In genomic region chr6:153131037-153131981, GRCh38 we compare ENCODE assay signal across 8 cellular contexts. TPM values are rescaled to one million over a fixed set of nuclear protein-coding genes. Genes with fewer than 3 reads are reported as not detected.
DNase-seq lines count a peak whose midpoint lies in the region; ATAC-seq and TF ChIP-seq lines count a peak whose summit lies in the region.

A gene with protein sequence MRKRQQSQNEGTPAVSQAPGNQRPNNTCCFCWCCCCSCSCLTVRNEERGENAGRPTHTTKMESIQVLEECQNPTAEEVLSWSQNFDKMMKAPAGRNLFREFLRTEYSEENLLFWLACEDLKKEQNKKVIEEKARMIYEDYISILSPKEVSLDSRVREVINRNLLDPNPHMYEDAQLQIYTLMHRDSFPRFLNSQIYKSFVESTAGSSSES (minus strand): TSS chr6:153131282. CDS start chr6:153044018, 87,264 bp downstream.

- H3K9me3 ChIP-seq in uterus = no peaks in the 10 kb centered on the region

- ATAC-seq in HG02938 (IDR thresholded peaks at IDR 0.05; ENCODE audit: unreplicated experiment) = peak; percentile 38
- ATAC-seq in foreskin keratinocyte = peak; percentile 74

- H3K27ac ChIP-seq in foreskin keratinocyte (no peak within 1 kb of the TSS), uterus (peak within 1 kb of the TSS; percentile 80)

- H3K36me3 ChIP-seq in uterus = no peaks in the 10 kb centered on the region

- peaks cover 15% of the 10 kb centered on the region for H3K4me1 Mint-ChIP-seq in activated T-helper 1 cell treated with anti-CD3 and anti-CD28 coated beads, Interleukin-12 subunit alpha, Interleukin-12 subunit beta, Interleukin-2, Interleukin-4 antibody, amounts not matched to agents 30 ng/mL and 10 ng/mL and 1 ng/mL, durations not matched to agents 14 hours and 24 hours and 36 hours (ENCODE audit: low read depth)
- H3K4me1 Mint-ChIP-seq in nephron = peaks cover 10% of the 10 kb centered on the region

- H3K36me3 Mint-ChIP-seq in activated T-helper 1 cell treated with anti-CD3 and anti-CD28 coated beads, Interleukin-12 subunit alpha, Interleukin-12 subunit beta, Interleukin-2, Interleukin-4 antibody, amounts not matched to agents 30 ng/mL and 10 ng/mL and 1 ng/mL, durations not matched to agents 14 hours and 24 hours and 36 hours (ENCODE audit: low read depth) = peaks cover 2% of the 10 kb centered on the region
- no peaks in the 10 kb centered on the region for H3K36me3 Mint-ChIP-seq in nephron (ENCODE audit: low read depth)

- no peaks in the 10 kb centered on the region for H3K4me1 ChIP-seq in foreskin keratinocyte
- peaks cover 0 to 5% of the 10 kb centered on the region in 2 donors for H3K4me1 ChIP-seq in uterus

- H3K4me3 ChIP-seq in uterus = peak within 1 kb of the TSS; percentile 52

- H3K27me3 ChIP-seq in foreskin keratinocyte (peaks cover 44% of the 10 kb centered on the region), uterus (peaks cover 0 to 4% of the 10 kb centered on the region in 2 donors)

- no peak within 1 kb of the TSS for H3K27ac Mint-ChIP-seq in activated T-helper 1 cell treated with anti-CD3 and anti-CD28 coated beads, Interleukin-12 subunit alpha, Interleukin-12 subunit beta, Interleukin-2, Interleukin-4 antibody, amounts not matched to agents 30 ng/mL and 10 ng/mL and 1 ng/mL, durations not matched to agents 14 hours and 24 hours and 36 hours
- H3K27ac Mint-ChIP-seq in nephron = peak within 1 kb of the TSS in 1 of 3 experiments; percentile 6

- DNase-seq in stimulated activated naive CD4-positive, alpha-beta T cell (lab: John Stamatoyannopoulos, UW) = peak in 4 of 6 experiments; percentile 6 to 11 (median 8)
- DNase-seq in stimulated activated naive CD4-positive, alpha-beta T cell treated with Interleukin-2 at 50 U/mL for 16 hours (lab: John Stamatoyannopoulos, UW) = no peak
- DNase-seq in NCI-H2227 (lab: John Stamatoyannopoulos, UW; ENCODE audit: unreplicated experiment) = peak; percentile 77
- DNase-seq in activated T-helper 1 cell treated with anti-CD3 and anti-CD28 coated beads, Interleukin-12 subunit alpha, Interleukin-12 subunit beta, Interleukin-2, Interleukin-4 antibody, amounts not matched to agents 30 ng/mL and 10 ng/mL and 1 ng/mL, durations not matched to agents 14 hours and 24 hours and 36 hours (ENCODE audit: low spot score) = no peak
- peak in 1 of 2 donors; percentile 26 for DNase-seq in foreskin keratinocyte
- peak; percentile 47 to 50 for DNase-seq in uterus

- H3K27me3 Mint-ChIP-seq in activated T-helper 1 cell treated with anti-CD3 and anti-CD28 coated beads, Interleukin-12 subunit alpha, Interleukin-12 subunit beta, Interleukin-2, Interleukin-4 antibody, amounts not matched to agents 30 ng/mL and 10 ng/mL and 1 ng/mL, durations not matched to agents 14 hours and 24 hours and 36 hours (ENCODE audit: insufficient read depth) = peaks cover 47% of the 10 kb centered on the region
- peaks cover 53% of the 10 kb centered on the region for H3K27me3 Mint-ChIP-seq in nephron (ENCODE audit: low read depth)

- intact Hi-C loops in activated T-helper 1 cell treated with anti-CD3 and anti-CD28 coated beads, Interleukin-12 subunit alpha, Interleukin-12 subunit beta, Interleukin-2, Interleukin-4 antibody, amounts not matched to agents 30 ng/mL and 10 ng/mL and 1 ng/mL, durations not matched to agents 14 hours and 24 hours and 36 hours (cut with micrococcal nuclease) = no loop called here
- intact Hi-C loops in uterus (cut with DNase I; ENCODE audit: low total_unique reads) = no loop called here

- TF ChIP-seq CTCF in foreskin keratinocyte (conservative IDR thresholded peaks at IDR 0.05) (no peak), nephron (IDR thresholded peaks at IDR 0.05; ENCODE audit: unreplicated experiment in 3 of 3) (no peak), uterus (IDR thresholded peaks at IDR 0.05) (no peak)

- H3K4me3 Mint-ChIP-seq in activated T-helper 1 cell treated with anti-CD3 and anti-CD28 coated beads, Interleukin-12 subunit alpha, Interleukin-12 subunit beta, Interleukin-2, Interleukin-4 antibody, amounts not matched to agents 30 ng/mL and 10 ng/mL and 1 ng/mL, durations not matched to agents 14 hours and 24 hours and 36 hours = peak within 1 kb of the TSS; percentile 79
- peak within 1 kb of the TSS; percentile 92 to 95 (median 93) for H3K4me3 Mint-ChIP-seq in nephron

- H3K9me3 Mint-ChIP-seq in activated T-helper 1 cell treated with anti-CD3 and anti-CD28 coated beads, Interleukin-12 subunit alpha, Interleukin-12 subunit beta, Interleukin-2, Interleukin-4 antibody, amounts not matched to agents 30 ng/mL and 10 ng/mL and 1 ng/mL, durations not matched to agents 14 hours and 24 hours and 36 hours = no peaks in the 10 kb centered on the region
- H3K9me3 Mint-ChIP-seq in nephron = peaks cover 3% of the 10 kb centered on the region

- TF ChIP-seq POLR2A in uterus (IDR thresholded peaks at IDR 0.05) = no peak

RNA-seq across cellular contexts. Expression of the gene that starts here (rescaled TPM):
- total RNA-seq in activated T-helper 1 cell treated with anti-CD3 and anti-CD28 coated beads, Interleukin-12 subunit alpha, Interleukin-12 subunit beta, Interleukin-2, Interleukin-4 antibody, amounts not matched to agents 30 ng/mL and 10 ng/mL and 1 ng/mL, durations not matched to agents 14 hours and 24 hours and 36 hours = not detected in 2 replicates
- total RNA-seq in foreskin keratinocyte = 0.24 and 0.32 TPM in 2 replicates
- polyA plus RNA-seq in foreskin keratinocyte = 0.06 and 0.13 TPM in 2 replicates
- total RNA-seq in uterus = 1 to 10 TPM in 1 of 4 donors, under 1 TPM in 2, not detected in 1; 0.88 to 4.8 (median 0.91) TPM

Comparison
In these comparisons a context has a peak if more than half of its experiments do, and no peak if none do; other contexts are left out.
1. DNase-seq: peak in stimulated activated naive CD4-positive, alpha-beta T cell (4 of 6), NCI-H2227 (single experiment) and uterus (2 of 2); none in stimulated activated naive CD4-positive, alpha-beta T cell treated with Interleukin-2 at 50 U/mL for 16 hours (single experiment) and activated T-helper 1 cell treated with anti-CD3 and anti-CD28 coated beads, Interleukin-12 subunit alpha, Interleukin-12 subunit beta, Interleukin-2, Interleukin-4 antibody, amounts not matched to agents 30 ng/mL and 10 ng/mL and 1 ng/mL, durations not matched to agents 14 hours and 24 hours and 36 hours (single experiment).
2. Peak in ATAC-seq in foreskin keratinocyte; RNA of the gene not detected or under 1 TPM.